Comparison of ENCODE assay signal across 9 cellular contexts in genomic region chr19:850221-850978, GRCh38. TPM values are rescaled to one million over a fixed set of nuclear protein-coding genes. Genes with fewer than 3 reads are reported as not detected.
A peak's percentile ranks its signal among the peaks of the same experiment; 100 is the strongest.
DNase-seq lines count a peak whose midpoint lies in the region; ATAC-seq lines count a peak whose summit lies in the region.
"Had no signal": no experiment of that assay in that cellular context is flagged by ENCODE, and none has a peak within 500 bp of the region (broad histone marks: within the 10 kb centered on the region; RNA-seq: fewer than 3 reads in every experiment).

No MANE protein-coding gene starts in this region.

- CTCF ChIA-PET in activated CD4-positive, alpha-beta memory T cell treated with anti-CD3 and anti-CD28 coated beads, Interleukin-2, amount 10 ng/mL, durations not matched to agents 7 days and 5 days (lab: Charles Lee): interaction anchor here (0.6 kb wide), 1 partner anchor 125 kb away, joined by 4 read pairs; no protein-coding TSS in a partner anchor

- POLR2A ChIA-PET in activated CD4-positive, alpha-beta memory T cell treated with anti-CD3 and anti-CD28 coated beads, Interleukin-2, amount 10 ng/mL, durations not matched to agents 7 days and 5 days (lab: Charles Lee): no interaction called here

- no peak overlapping the region for H3K27ac Mint-ChIP-seq in activated CD4-positive, alpha-beta memory T cell treated with anti-CD3 and anti-CD28 coated beads, Interleukin-2, amount 10 ng/mL, durations not matched to agents 7 days and 5 days
- H3K27ac Mint-ChIP-seq: B cell had no signal

- H3K36me3 Mint-ChIP-seq in activated CD4-positive, alpha-beta memory T cell treated with anti-CD3 and anti-CD28 coated beads, Interleukin-2, amount 10 ng/mL, durations not matched to agents 7 days and 5 days (ENCODE audit: low read depth): no peaks in the 10 kb centered on the region

- no peak overlapping the region for H3K4me3 Mint-ChIP-seq in activated CD4-positive, alpha-beta memory T cell treated with anti-CD3 and anti-CD28 coated beads, Interleukin-2, amount 10 ng/mL, durations not matched to agents 7 days and 5 days
- H3K4me3 Mint-ChIP-seq: B cell had no signal

- peaks cover 14% of the 10 kb centered on the region for H3K27me3 Mint-ChIP-seq in activated CD4-positive, alpha-beta memory T cell treated with anti-CD3 and anti-CD28 coated beads, Interleukin-2, amount 10 ng/mL, durations not matched to agents 7 days and 5 days

- no peaks in the 10 kb centered on the region for H3K9me3 Mint-ChIP-seq in activated CD4-positive, alpha-beta memory T cell treated with anti-CD3 and anti-CD28 coated beads, Interleukin-2, amount 10 ng/mL, durations not matched to agents 7 days and 5 days

- intact Hi-C loops in posterior vena cava (cut with DNase I): loop anchor here (5.0 to 10.0 kb wide), 2 partner anchors 78 to 134 kb away; partner anchors contain the start of gene WDR18 (in 1 of the 2)

- no peaks in the 10 kb centered on the region for H3K4me1 Mint-ChIP-seq in activated CD4-positive, alpha-beta memory T cell treated with anti-CD3 and anti-CD28 coated beads, Interleukin-2, amount 10 ng/mL, durations not matched to agents 7 days and 5 days

- ATAC-seq in HG03342 (IDR thresholded peaks at IDR 0.05; ENCODE audit: unreplicated experiment): no peak

- DNase-seq in NCI-H146 (lab: John Stamatoyannopoulos, UW) (peak; percentile 72), NCI-H146 treated with DMSO at 0.1 percent for 48 hours (lab: John Stamatoyannopoulos, UW; ENCODE audit: unreplicated experiment) (no peak), RKO (ENCODE audit: low spot score) (peak; percentile 43), fibroblast of peridontal ligament (ENCODE audit: extremely low read depth) (peak; percentile 95), posterior vena cava (ENCODE audit: low spot score) (peak; percentile 98), KG1 (lab: John Stamatoyannopoulos, UW) (no peak)
- no peak for DNase-seq in activated CD4-positive, alpha-beta memory T cell treated with anti-CD3 and anti-CD28 coated beads, Interleukin-2, amount 10 ng/mL, durations not matched to agents 7 days and 5 days

RNA-seq across cellular contexts. Expression of gene ELANE, which starts 1.7 kb away (rescaled TPM):
- 1 to 10 TPM in 1 of 2 donors, under 1 TPM in 1; 0.33 to 2.2 TPM for total RNA-seq in posterior vena cava
- total RNA-seq in activated CD4-positive, alpha-beta memory T cell treated with anti-CD3 and anti-CD28 coated beads, Interleukin-2, amount 10 ng/mL, durations not matched to agents 7 days and 5 days: not detected
- total RNA-seq: B cell had no signal

RNA-seq across cellular contexts. Expression of gene CFD, which starts 9.1 kb away (rescaled TPM):
- total RNA-seq in posterior vena cava: 100 to 1,000 TPM; 122 to 297 TPM
- 1 to 10 TPM in 1 of 2 experiments, under 1 TPM in 1; 0.78 to 1.6 TPM for total RNA-seq in activated CD4-positive, alpha-beta memory T cell treated with anti-CD3 and anti-CD28 coated beads, Interleukin-2, amount 10 ng/mL, durations not matched to agents 7 days and 5 days

RNA-seq across cellular contexts. Expression of gene PRTN3, which starts 9.6 kb away (rescaled TPM):
- total RNA-seq in posterior vena cava: under 1 TPM in 1 of 2 donors, not detected in 1; 0.38 TPM
- not detected for total RNA-seq in activated CD4-positive, alpha-beta memory T cell treated with anti-CD3 and anti-CD28 coated beads, Interleukin-2, amount 10 ng/mL, durations not matched to agents 7 days and 5 days
- total RNA-seq: B cell had no signal

RNA-seq across cellular contexts. Expression of gene AZU1, which starts 22.8 kb away (rescaled TPM):
- total RNA-seq in posterior vena cava: under 1 TPM in 1 of 2 donors, not detected in 1; 0.29 TPM
- total RNA-seq in activated CD4-positive, alpha-beta memory T cell treated with anti-CD3 and anti-CD28 coated beads, Interleukin-2, amount 10 ng/mL, durations not matched to agents 7 days and 5 days: not detected

RNA-seq across cellular contexts. Expression of gene PLPPR3, which starts 28.6 kb away (rescaled TPM):
- total RNA-seq in posterior vena cava: not detected
- not detected for total RNA-seq in activated CD4-positive, alpha-beta memory T cell treated with anti-CD3 and anti-CD28 coated beads, Interleukin-2, amount 10 ng/mL, durations not matched to agents 7 days and 5 days
- total RNA-seq: B cell had no signal

Comparison
In these comparisons a context has a peak if more than half of its experiments do, and no peak if none do; other contexts are left out.
1. DNase-seq: peak in NCI-H146 (single experiment), RKO (single experiment), fibroblast of peridontal ligament (single experiment) and posterior vena cava (single experiment); none in NCI-H146 treated with DMSO at 0.1 percent for 48 hours (single experiment), KG1 (single experiment) and activated CD4-positive, alpha-beta memory T cell treated with anti-CD3 and anti-CD28 coated beads, Interleukin-2, amount 10 ng/mL, durations not matched to agents 7 days and 5 days (single experiment).
2. RNA of gene CFD, which starts 9.1 kb away (total RNA-seq): 122 to 297 TPM in posterior vena cava; 0.78 to 1.6 TPM in activated CD4-positive, alpha-beta memory T cell treated with anti-CD3 and anti-CD28 coated beads, Interleukin-2, amount 10 ng/mL, durations not matched to agents 7 days and 5 days; every median in the first group is over 10 times any median in the second.